ENCODE assay signal across 8 cellular contexts in genomic region chr15:44536962-44537727, GRCh38. TPM values are rescaled to one million over a fixed set of nuclear protein-coding genes. Genes with fewer than 3 reads are reported as not detected.
DNase-seq lines count a peak whose midpoint lies in the region; ATAC-seq and TF ChIP-seq lines count a peak whose summit lies in the region.

EIF3J (plus strand) TSS chr15:44537147; CDS start chr15:44537195, 48 bp downstream.

- H3K4me1 ChIP-seq in iPS-20b (ENCODE audit: insufficient read depth, low read length) = peaks cover 6% of the 10 kb centered on the region; the same call in 1 of the 2 replicates

- peaks cover 37% of the 10 kb centered on the region for H3K36me3 ChIP-seq in iPS-20b (ENCODE audit: insufficient read depth, low read depth, low read length)

- H3K9ac ChIP-seq in iPS-20b (ENCODE audit: low read depth, low read length) = peak within 1 kb of the TSS; percentile 88

- H3K27me3 ChIP-seq in iPS-20b (ENCODE audit: insufficient read depth, low read length) = no peaks in the 10 kb centered on the region

- TF ChIP-seq CTCF in VCaP (conservative IDR thresholded peaks at IDR 0.05) = no peak

- H3K4me3 ChIP-seq in iPS-20b (ENCODE audit: low read length) = peak within 1 kb of the TSS; percentile 80
- H3K4me3 ChIP-seq in skin epidermis = peak within 1 kb of the TSS; percentile 68 to 96 (median 89)

- DNase-seq in A172 (ENCODE audit: low spot score) (peak; percentile 93), NCI-H2171 treated with DMSO at 0.1 percent for 48 hours (lab: John Stamatoyannopoulos, UW) (peak; percentile 95), T47D (ENCODE audit: low read depth in 1 of 2, low spot score in 1 of 2) (peak; percentile 91 to 97)

- in situ Hi-C loops in T47D (cut with HindIII; ENCODE audit: low pct_unique_long_range_greater_than_20kb, low sequenced_read_pairs) = no loop called here

- no peaks in the 10 kb centered on the region for H3K9me3 ChIP-seq in iPS-20b (ENCODE audit: insufficient read depth, low read depth, low read length)

- peak within 1 kb of the TSS; percentile 97 for H3K27ac ChIP-seq in VCaP
- peak within 1 kb of the TSS; percentile 11 for H3K27ac ChIP-seq in iPS-20b (ENCODE audit: low read length)
- H3K27ac ChIP-seq in skin epidermis = peak within 1 kb of the TSS; percentile 65 to 99 (median 97)

- ATAC-seq in GM18861 (IDR thresholded peaks at IDR 0.05; ENCODE audit: unreplicated experiment) (peak; percentile 74), HG03097 (IDR thresholded peaks at IDR 0.05; ENCODE audit: low FRiP score, unreplicated experiment) (peak; percentile 73)

RNA-seq across cellular contexts. Expression of gene EIF3J, which starts in this region (rescaled TPM):
- total RNA-seq in A172 (2014; rRNA removed; shearing (Covaris generic)) = 43.4 and 54.1 TPM in 2 replicates

Comparison
In these comparisons a context has a peak if more than half of its experiments do, and no peak if none do; other contexts are left out.
1. Peak in every context shown above with its lines: DNase-seq, ATAC-seq, H3K4me3 ChIP-seq and H3K27ac ChIP-seq.
2. H3K27ac ChIP-seq: peak in every context shown above with its lines; median percentile 97 in VCaP; 97 in skin epidermis; 11 in iPS-20b.